ENCODE assay signal across 1 cellular context in the genomic region with DNA sequence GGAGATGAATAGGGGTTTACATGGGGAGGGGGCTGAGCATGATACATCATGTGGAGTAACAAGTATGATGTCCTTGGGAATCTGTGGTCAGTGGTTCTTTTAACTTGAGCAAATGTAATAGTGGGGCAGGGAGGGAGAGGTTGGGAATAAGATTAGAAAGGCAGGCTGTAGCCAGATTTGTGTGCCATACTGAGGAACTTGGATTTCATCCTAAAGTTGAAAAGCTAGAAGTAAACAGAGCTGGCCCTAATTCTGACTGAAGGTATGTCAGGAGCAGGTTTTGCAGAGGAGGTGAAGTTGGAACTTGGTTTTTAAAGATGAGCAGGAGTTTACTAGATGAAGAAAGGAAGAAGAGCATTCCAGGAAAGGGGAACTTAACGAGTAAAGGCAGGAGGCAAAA.
TF ChIP-seq lines count a peak whose summit lies in the region.

No MANE protein-coding gene starts in this region.

TF ChIP-seq in HepG2, 621 proteins besides CTCF, POLR2A, EP300 and RAD21 (continued from another document):
- TF ChIP-seq, protein P1, sequence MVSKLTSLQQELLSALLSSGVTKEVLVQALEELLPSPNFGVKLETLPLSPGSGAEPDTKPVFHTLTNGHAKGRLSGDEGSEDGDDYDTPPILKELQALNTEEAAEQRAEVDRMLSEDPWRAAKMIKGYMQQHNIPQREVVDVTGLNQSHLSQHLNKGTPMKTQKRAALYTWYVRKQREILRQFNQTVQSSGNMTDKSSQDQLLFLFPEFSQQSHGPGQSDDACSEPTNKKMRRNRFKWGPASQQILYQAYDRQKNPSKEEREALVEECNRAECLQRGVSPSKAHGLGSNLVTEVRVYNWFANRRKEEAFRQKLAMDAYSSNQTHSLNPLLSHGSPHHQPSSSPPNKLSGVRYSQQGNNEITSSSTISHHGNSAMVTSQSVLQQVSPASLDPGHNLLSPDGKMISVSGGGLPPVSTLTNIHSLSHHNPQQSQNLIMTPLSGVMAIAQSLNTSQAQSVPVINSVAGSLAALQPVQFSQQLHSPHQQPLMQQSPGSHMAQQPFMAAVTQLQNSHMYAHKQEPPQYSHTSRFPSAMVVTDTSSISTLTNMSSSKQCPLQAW (CRISPR knock-in tag; IDR thresholded peaks at IDR 0.05): no peak
- TF ChIP-seq ZBTB3 (CRISPR knock-in tag; IDR thresholded peaks at IDR 0.05; ENCODE audit: borderline replicate concordance, low read depth): no peak
- no peak for TF ChIP-seq ZNF292 (CRISPR knock-in tag; IDR thresholded peaks at IDR 0.05; ENCODE audit: borderline replicate concordance, low read depth)
- TF ChIP-seq ZNF326 (CRISPR knock-in tag; IDR thresholded peaks at IDR 0.05; ENCODE audit: borderline replicate concordance): no peak
- TF ChIP-seq MED1 (CRISPR knock-in tag; IDR thresholded peaks at IDR 0.05): no peak
- TF ChIP-seq HOXA5 (CRISPR knock-in tag; IDR thresholded peaks at IDR 0.05): no peak
- TF ChIP-seq, protein P2, sequence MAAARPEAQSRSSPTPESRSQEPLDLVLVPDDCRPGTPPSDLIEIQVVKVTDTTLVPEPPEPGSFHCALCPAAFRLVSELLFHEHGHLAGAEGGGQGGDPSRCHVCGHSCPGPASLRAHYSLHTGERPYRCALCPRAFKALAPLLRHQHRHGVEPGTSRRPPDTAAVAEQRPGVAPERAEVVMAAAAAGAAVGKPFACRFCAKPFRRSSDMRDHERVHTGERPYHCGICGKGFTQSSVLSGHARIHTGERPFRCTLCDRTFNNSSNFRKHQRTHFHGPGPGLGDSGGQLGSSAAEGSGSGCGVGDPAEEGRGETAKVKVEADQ (CRISPR knock-in tag; IDR thresholded peaks at IDR 0.05; ENCODE audit: borderline replicate concordance): no peak
